In genomic region chr9:73761905-73762304, GRCh38 we compare ENCODE assay signal across 1 cellular context.
TF ChIP-seq lines count a peak whose summit lies in the region.

No MANE protein-coding gene starts in this region.

TF ChIP-seq in HepG2, 621 proteins besides CTCF, POLR2A, EP300 and RAD21 (continued from another document):
- TF ChIP-seq ZBTB14 (CRISPR knock-in tag; IDR thresholded peaks at IDR 0.05) (no peak), ZNF562 (CRISPR knock-in tag; IDR thresholded peaks at IDR 0.05; ENCODE audit: borderline replicate concordance) (no peak), PRPF4 (IDR thresholded peaks at IDR 0.05; ENCODE audit: low read depth, low read length, poor library complexity, severe bottlenecking) (no peak), ZNF547 (CRISPR knock-in tag; IDR thresholded peaks at IDR 0.05) (no peak)
